ENCODE assay signal across 1 cellular context in genomic region chr4:119729815-119730643, GRCh38.
TF ChIP-seq lines count a peak whose summit lies in the region.

No MANE protein-coding gene starts in this region.

TF ChIP-seq in WTC11, 78 proteins besides CTCF, POLR2A, EP300 and RAD21 (continued from another document):
- TF ChIP-seq ERG (CRISPR knock-in tag; IDR thresholded peaks at IDR 0.05) (no peak), ZNF396 (CRISPR knock-in tag; IDR thresholded peaks at IDR 0.05; ENCODE audit: borderline replicate concordance) (no peak), ZNF138 (CRISPR knock-in tag; conservative IDR thresholded peaks at IDR 0.05) (no peak), JAZF1 (CRISPR knock-in tag; IDR thresholded peaks at IDR 0.05) (no peak)
